In the genomic region with DNA sequence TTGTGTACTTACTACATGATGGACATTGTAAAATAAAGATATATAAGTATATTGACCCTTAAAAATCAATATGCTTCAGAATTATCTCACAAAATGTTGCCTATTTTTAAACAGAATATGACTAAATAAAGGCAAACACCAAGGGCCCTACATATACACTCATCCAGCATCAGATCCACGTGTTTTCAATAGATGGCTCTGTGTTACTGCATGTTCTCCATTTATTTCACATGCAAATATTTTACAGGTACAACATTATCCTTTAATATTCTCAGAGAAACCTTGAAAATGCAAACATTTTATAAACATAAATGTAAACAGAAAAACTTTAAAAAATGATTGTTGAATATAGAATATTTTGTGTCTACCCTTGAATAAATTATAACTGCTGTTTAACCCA, we compare ENCODE assay signal across 39 cellular contexts. TPM values are rescaled to one million over a fixed set of nuclear protein-coding genes. Genes with fewer than 3 reads are reported as not detected.
"Had no signal": no experiment of that assay in that cellular context is flagged by ENCODE, and none has a peak within 500 bp of the region (broad histone marks: within the 10 kb centered on the region; RNA-seq: fewer than 3 reads in every experiment).

No MANE protein-coding gene starts in this region.

- DNase-seq: Karpas-422, Kasumi-1, MG63, MM.1S, MV-4-11, NCI-H1048, NCI-H1092, NCI-H1092 treated with DMSO at 0.1 percent for 48 hours, NCI-H1105, NCI-H1105 treated with DMSO at 0.1 percent for 48 hours, NCI-H1417, NCI-H1417 treated with DMSO at 0.1 percent for 48 hours, NCI-H1436, NCI-H1436 treated with DMSO at 0.1 percent for 48 hours, NCI-H146, NCI-H1694, NCI-H1694 treated with DMSO at 0.1 percent for 48 hours, NCI-H187, NCI-H187 treated with DMSO at 0.1 percent for 48 hours, NCI-H1930, NCI-H2029, NCI-H2029 treated with DMSO at 0.1 percent for 48 hours, NCI-H2081, NCI-H2081 treated with DMSO at 0.1 percent for 48 hours, NCI-H2107, NCI-H2171, NCI-H2171 treated with DMSO at 0.1 percent for 48 hours, NCI-H2227 treated with DMSO at 0.1 percent for 48 hours, NCI-H226, NCI-H345, NCI-H446, NCI-H446 treated with DMSO at 0.1 percent for 48 hours, NCI-H510A, NCI-H510A treated with DMSO at 0.1 percent for 48 hours, NCI-H524 had no signal

- H3K4me3 ChIP-seq: MG63 had no signal

- H3K36me3 ChIP-seq: MG63 had no signal

- H3K9me3 ChIP-seq: MG63 had no signal

RNA-seq across cellular contexts. Expression of a gene that starts 2.9 kb away (rescaled TPM):
- total RNA-seq: LHCN-M2, M059J, MCF 10A, NCI-H460 had no signal
